ENCODE assay signal across 23 cellular contexts in genomic region chrX:79082886-79083285, GRCh38.
DNase-seq lines count a peak whose midpoint lies in the region; ATAC-seq and TF ChIP-seq lines count a peak whose summit lies in the region.
"Had no signal": no experiment of that assay in that cellular context is flagged by ENCODE, and none has a peak within 500 bp of the region (broad histone marks: within the 10 kb centered on the region; RNA-seq: fewer than 3 reads in every experiment).

No MANE protein-coding gene starts in this region.

- H3K9me3 ChIP-seq in KOPT-K1 (ENCODE audit: insufficient read depth, low read length, poor library complexity, severe bottlenecking) (peaks cover 14% of the 10 kb centered on the region), tibial artery (no peaks in the 10 kb centered on the region)
- H3K9me3 ChIP-seq: adrenal gland, colonic mucosa, esophagus muscularis mucosa, prostate gland, suprapubic skin, uterus had no signal

- peaks cover 5 to 13% of the 10 kb centered on the region in 2 donors for H3K4me1 Mint-ChIP-seq in natural killer cell treated with Interleukin-12 subunit alpha and Interleukin-12 subunit beta and Interleukin-15 and Interleukin-18, amount 100 ng/mL, for 72 hours (ENCODE audit: low read depth in 2 of 2)
- peaks cover 7 to 11% of the 10 kb centered on the region in 2 donors for H3K4me1 Mint-ChIP-seq in natural killer cell
- H3K4me1 Mint-ChIP-seq: neural progenitor cell had no signal

- peak overlapping the region; percentile 23 to 72 for H3K27ac Mint-ChIP-seq in natural killer cell treated with Interleukin-12 subunit alpha and Interleukin-12 subunit beta and Interleukin-15 and Interleukin-18, amount 100 ng/mL, for 72 hours
- H3K27ac Mint-ChIP-seq in natural killer cell: no peak overlapping the region
- peak overlapping the region; percentile 9 to 63 for H3K27ac Mint-ChIP-seq in activated naive CD4-positive, alpha-beta T cell treated with anti-CD3 and anti-CD28 coated beads, Interleukin-2, amount 50 U/mL, for 72 hours
- H3K27ac Mint-ChIP-seq: HFFc6, neural progenitor cell had no signal

- ATAC-seq in natural killer cell treated with Interleukin-12 subunit alpha and Interleukin-12 subunit beta and Interleukin-15 and Interleukin-18, amount 100 ng/mL, for 72 hours: no peak
- no peak for ATAC-seq in natural killer cell
- ATAC-seq in activated naive CD4-positive, alpha-beta T cell treated with anti-CD3 and anti-CD28 coated beads, Interleukin-2, amount 50 U/mL, for 72 hours: no peak
- ATAC-seq in GM21723 (IDR thresholded peaks at IDR 0.05; ENCODE audit: unreplicated experiment): no peak

- no peaks in the 10 kb centered on the region for H3K36me3 Mint-ChIP-seq in natural killer cell treated with Interleukin-12 subunit alpha and Interleukin-12 subunit beta and Interleukin-15 and Interleukin-18, amount 100 ng/mL, for 72 hours
- no peaks in the 10 kb centered on the region for H3K36me3 Mint-ChIP-seq in natural killer cell
- peaks cover 0 to 11% of the 10 kb centered on the region in 2 donors for H3K36me3 Mint-ChIP-seq in activated naive CD4-positive, alpha-beta T cell treated with anti-CD3 and anti-CD28 coated beads, Interleukin-2, amount 50 U/mL, for 72 hours
- H3K36me3 Mint-ChIP-seq: neural progenitor cell had no signal

- H3K27me3 Mint-ChIP-seq in natural killer cell treated with Interleukin-12 subunit alpha and Interleukin-12 subunit beta and Interleukin-15 and Interleukin-18, amount 100 ng/mL, for 72 hours: peaks cover 0 to 7% of the 10 kb centered on the region in 2 donors
- no peaks in the 10 kb centered on the region for H3K27me3 Mint-ChIP-seq in natural killer cell (ENCODE audit: low read depth in 2 of 2)
- H3K27me3 Mint-ChIP-seq: effector memory CD8-positive, alpha-beta T cell had no signal

- intact Hi-C loops in natural killer cell (cut with micrococcal nuclease) (loop anchor here (10.0 kb wide), 1 partner anchor 322 kb away; no protein-coding TSS in a partner anchor), tibial artery (cut with DNase I; ENCODE audit: low total_unique reads) (no loop called here)

- peak overlapping the region; percentile 36 for H3K4me3 Mint-ChIP-seq in natural killer cell treated with Interleukin-12 subunit alpha and Interleukin-12 subunit beta and Interleukin-15 and Interleukin-18, amount 100 ng/mL, for 72 hours
- no peak overlapping the region for H3K4me3 Mint-ChIP-seq in natural killer cell
- H3K4me3 Mint-ChIP-seq: HFFc6, neural progenitor cell had no signal

- peak overlapping the region; percentile 69 for H3K27ac ChIP-seq in KOPT-K1 (ENCODE audit: low read depth, low read length, poor library complexity, severe bottlenecking)
- no peak overlapping the region for H3K27ac ChIP-seq in tibial artery
- H3K27ac ChIP-seq: adrenal gland, colonic mucosa, esophagus muscularis mucosa, neural progenitor cell, PC-9, prostate gland, suprapubic skin, uterus had no signal

- no peaks in the 10 kb centered on the region for H3K9me3 Mint-ChIP-seq in natural killer cell treated with Interleukin-12 subunit alpha and Interleukin-12 subunit beta and Interleukin-15 and Interleukin-18, amount 100 ng/mL, for 72 hours
- H3K9me3 Mint-ChIP-seq in natural killer cell: no peaks in the 10 kb centered on the region
- peaks cover 0 to 4% of the 10 kb centered on the region in 2 donors for H3K9me3 Mint-ChIP-seq in activated naive CD4-positive, alpha-beta T cell treated with anti-CD3 and anti-CD28 coated beads, Interleukin-2, amount 50 U/mL, for 72 hours
- H3K9me3 Mint-ChIP-seq: effector memory CD8-positive, alpha-beta T cell; HFFc6; neural progenitor cell had no signal

- no peak for TF ChIP-seq CTCF in natural killer cell (IDR thresholded peaks at IDR 0.05)
- no peak for TF ChIP-seq CTCF in tibial artery (IDR thresholded peaks at IDR 0.05)

- no peaks in the 10 kb centered on the region for H3K4me1 ChIP-seq in tibial artery
- H3K4me1 ChIP-seq: adrenal gland, colonic mucosa, neural progenitor cell, prostate gland, suprapubic skin, uterus had no signal

- H3K27me3 ChIP-seq in tibial artery: no peaks in the 10 kb centered on the region
- H3K27me3 ChIP-seq: adrenal gland, colonic mucosa, esophagus muscularis mucosa, neural progenitor cell, suprapubic skin, uterus had no signal

- no peak overlapping the region for H3K4me3 ChIP-seq in tibial artery
- H3K4me3 ChIP-seq: adrenal gland, colonic mucosa, esophagus muscularis mucosa, neural progenitor cell, PC-9, prostate gland, suprapubic skin, uterus had no signal

- H3K36me3 ChIP-seq in KOPT-K1 (ENCODE audit: insufficient read depth, low read length) (no peaks in the 10 kb centered on the region), tibial artery (no peaks in the 10 kb centered on the region)
- H3K36me3 ChIP-seq: adrenal gland, colonic mucosa, esophagus muscularis mucosa, neural progenitor cell, prostate gland, suprapubic skin, uterus had no signal

- no peak for DNase-seq in natural killer cell treated with Interleukin-12 subunit alpha and Interleukin-12 subunit beta and Interleukin-15 and Interleukin-18, amount 100 ng/mL, for 72 hours (ENCODE audit: low spot score)
- no peak for DNase-seq in natural killer cell
- no peak for DNase-seq in activated naive CD4-positive, alpha-beta T cell treated with anti-CD3 and anti-CD28 coated beads, Interleukin-2, amount 50 U/mL, for 72 hours (ENCODE audit: low spot score in 2 of 2)
- no peak for DNase-seq in COLO668 (lab: John Stamatoyannopoulos, UW; ENCODE audit: unreplicated experiment)
- DNase-seq in tibial artery: no peak
- DNase-seq: adrenal gland; colonic mucosa; DMS79; effector memory CD8-positive, alpha-beta T cell; HFFc6; hypothalamus; Kasumi-1; NCI-H187; NCI-H82; PC-9; SHP77 treated with DMSO at 0.1 percent for 48 hours; uterus had no signal

Comparison
In these comparisons a context has a peak if more than half of its experiments do, and no peak if none do; other contexts are left out.
1. H3K27ac Mint-ChIP-seq: peak in natural killer cell treated with Interleukin-12 subunit alpha and Interleukin-12 subunit beta and Interleukin-15 and Interleukin-18, amount 100 ng/mL, for 72 hours (2 of 2) and activated naive CD4-positive, alpha-beta T cell treated with anti-CD3 and anti-CD28 coated beads, Interleukin-2, amount 50 U/mL, for 72 hours (2 of 2); none in natural killer cell (0 of 2).